In genomic region chr6:37103169-37104039, GRCh38 we compare ENCODE assay signal across 8 cellular contexts.
DNase-seq lines count a peak whose midpoint lies in the region; ATAC-seq and TF ChIP-seq lines count a peak whose summit lies in the region.

No MANE protein-coding gene starts in this region.

- no TSS peak for BruUV-seq in HCT116 (replicated peaks; lab: Mats Ljungman, UMichigan)

- no peak for TF ChIP-seq POLR2A in HCT116 (IDR thresholded peaks at IDR 0.05; ENCODE audit: borderline replicate concordance, extremely low read depth, insufficient read depth, insufficient read length)

- ATAC-seq in HCT116 = peak; percentile 21; the same call in 1 of the 2 replicates
- no peak for ATAC-seq in activated naive CD4-positive, alpha-beta T cell treated with anti-CD3 and anti-CD28 coated beads, Interleukin-2, amount 50 U/mL, for 72 hours
- ATAC-seq in Right ventricle myocardium superior (ENCODE audit: poor library complexity) = peak; percentile 68
- no peak for ATAC-seq in HG02884 (IDR thresholded peaks at IDR 0.05; ENCODE audit: unreplicated experiment)

- H3K27me3 ChIP-seq in AG04450 (ENCODE audit: control insufficient read depth, insufficient read depth, low read length) (no peaks in the 10 kb centered on the region), HCT116 (ENCODE audit: insufficient read depth, low read length) (no peaks in the 10 kb centered on the region)

- no peaks in the 10 kb centered on the region for H3K36me3 Mint-ChIP-seq in activated naive CD4-positive, alpha-beta T cell treated with anti-CD3 and anti-CD28 coated beads, Interleukin-2, amount 50 U/mL, for 72 hours
- H3K36me3 Mint-ChIP-seq in osteocyte (ENCODE audit: unreplicated experiment) = no peaks in the 10 kb centered on the region

- RAD21 ChIA-PET in HCT116 (lab: Charles Lee; ENCODE audit: low non-redundant PET in 1 of 2, low total read pairs in 2 of 2, uncharacterized antibody in 2 of 2, unreplicated experiment in 2 of 2) = no interaction called here

- no peaks in the 10 kb centered on the region for H3K9me3 Mint-ChIP-seq in activated naive CD4-positive, alpha-beta T cell treated with anti-CD3 and anti-CD28 coated beads, Interleukin-2, amount 50 U/mL, for 72 hours
- H3K9me3 Mint-ChIP-seq in osteocyte (ENCODE audit: unreplicated experiment) = no peaks in the 10 kb centered on the region

- TF ChIP-seq CTCF in AG04450 (IDR thresholded peaks at IDR 0.05; ENCODE audit: low read depth, low read length) (no peak), HCT116 (IDR thresholded peaks at IDR 0.05 in 2 of 3, conservative IDR thresholded peaks at IDR 0.05 in 1 of 3; ENCODE audit: borderline replicate concordance in 1 of 3, insufficient read depth in 1 of 3, low read depth in 2 of 3, low read length in 2 of 3) (no peak), osteocyte (IDR thresholded peaks at IDR 0.05) (no peak)

- no peaks in the 10 kb centered on the region for H3K27me3 Mint-ChIP-seq in osteocyte (ENCODE audit: unreplicated experiment)

- peak overlapping the region; percentile 61 for H3K9ac ChIP-seq in HCT116 (ENCODE audit: low read length)

- peak overlapping the region; percentile 58 for H3K4me3 Mint-ChIP-seq in osteocyte (ENCODE audit: unreplicated experiment)

- peaks cover 28% of the 10 kb centered on the region for H3K4me1 Mint-ChIP-seq in osteocyte (ENCODE audit: unreplicated experiment)

- intact Hi-C loops in HCT116 (cut with micrococcal nuclease) (no loop called here), Right ventricle myocardium superior (cut with DNase I) (loop anchor here (10.0 kb wide), 1 partner anchor 49 kb away; no protein-coding TSS in a partner anchor)

- DNase-seq in AG04450 (ENCODE audit: low read depth, low spot score) = no peak
- DNase-seq in HCT116 (ENCODE audit: low read depth, low spot score) = no peak
- DNase-seq in NCI-H510A treated with DMSO at 0.1 percent for 48 hours (lab: John Stamatoyannopoulos, UW) = peak; percentile 98
- DNase-seq in activated naive CD4-positive, alpha-beta T cell treated with anti-CD3 and anti-CD28 coated beads, Interleukin-2, amount 50 U/mL, for 72 hours (ENCODE audit: low spot score in 2 of 2) = no peak
- peak; percentile 76 for DNase-seq in Right ventricle myocardium superior
- DNase-seq in osteocyte (ENCODE audit: extremely low spot score, unreplicated experiment) = no peak
- no peak for DNase-seq in HCEC 1CT

- H4K20me1 ChIP-seq in HCT116 (ENCODE audit: insufficient read depth) = no peaks in the 10 kb centered on the region

- H3K79me2 ChIP-seq in HCT116 (ENCODE audit: insufficient read depth, low read length) = no peaks in the 10 kb centered on the region

- CTCF ChIA-PET in AG04450 (lab: Charles Lee) (interaction anchor here (1.2 kb wide), 1 partner anchor 45 kb away, joined by 3 read pairs; no protein-coding TSS in a partner anchor), HCT116 (lab: Charles Lee) (no interaction called here)

- H3K4me3 ChIP-seq in AG04450 (ENCODE audit: low read depth, low read length) = peak overlapping the region; percentile 53
- H3K4me3 ChIP-seq in HCT116 (replicated peaks in 1 of 2; ENCODE audit: low read depth in 1 of 2, low read length in 2 of 2) = peak overlapping the region; percentile 39 to 56

- no peaks in the 10 kb centered on the region for H3K36me3 ChIP-seq in HCT116 (ENCODE audit: control insufficient read depth in 1 of 2, insufficient read depth in 2 of 2, low read length in 2 of 2)

- peaks cover 29 to 34% of the 10 kb centered on the region in 2 experiments for H3K4me1 ChIP-seq in HCT116 (ENCODE audit: control insufficient read depth in 1 of 2, insufficient read depth in 2 of 2, low read length in 2 of 2)

- H3K4me2 ChIP-seq in HCT116 (ENCODE audit: low read length) = peak overlapping the region; percentile 83

- H3K9me2 ChIP-seq in HCT116 (ENCODE audit: insufficient read depth) = no peaks in the 10 kb centered on the region

- H3K9me3 ChIP-seq in AG04450 (ENCODE audit: control insufficient read depth, insufficient read depth, low read length) (no peaks in the 10 kb centered on the region), HCT116 (ENCODE audit: control insufficient read depth in 1 of 2, insufficient read depth in 1 of 2, low read depth in 1 of 2, low read length in 2 of 2) (no peaks in the 10 kb centered on the region)

- H3K27ac Mint-ChIP-seq in activated naive CD4-positive, alpha-beta T cell treated with anti-CD3 and anti-CD28 coated beads, Interleukin-2, amount 50 U/mL, for 72 hours = peak overlapping the region; percentile 89
- peak overlapping the region; percentile 96 for H3K27ac Mint-ChIP-seq in osteocyte (ENCODE audit: unreplicated experiment)

- no peak for TF ChIP-seq RAD21 in HCT116 (IDR thresholded peaks at IDR 0.05; ENCODE audit: low read depth)

- POLR2A ChIA-PET in AG04450 (lab: Yijun Ruan, JAX) = interaction anchor here (0.9 to 1.7 kb wide), 5 partner anchors 25 to 68 kb away, joined by 3 to 11 read pairs (median 6); no protein-coding TSS in a partner anchor
- POLR2A ChIA-PET in HCT116 (lab: Charles Lee) = no interaction called here

- H2AFZ ChIP-seq in HCT116 (ENCODE audit: low read depth, low read length, poor library complexity, severe bottlenecking) = peak overlapping the region; percentile 34

- H3K27ac ChIP-seq in AG04450 (ENCODE audit: low read depth, low read length) (peak overlapping the region; percentile 70), HCT116 (ENCODE audit: low read depth, low read length) (peak overlapping the region; percentile 43)

TF ChIP-seq in HCT116, 20 proteins besides CTCF, POLR2A, EP300 and RAD21:
- TF ChIP-seq POLR2AphosphoS5 (IDR thresholded peaks at IDR 0.05; ENCODE audit: low read depth, low read length) (0 out of 2 replicates have a peak, but pooled peaks have one; percentile 16), TCF7L2 (IDR thresholded peaks at IDR 0.05; ENCODE audit: borderline replicate concordance, extremely low read depth, insufficient read depth, insufficient read length) (no peak), FOSL1 (IDR thresholded peaks at IDR 0.05; ENCODE audit: low read depth) (no peak), EZH2 (IDR thresholded peaks at IDR 0.05) (no peak), SP1 (IDR thresholded peaks at IDR 0.05; ENCODE audit: low read depth) (0 out of 2 replicates have a peak, but pooled peaks have one; percentile 22), MAX (IDR thresholded peaks at IDR 0.05) (peak; percentile 43)

Comparison
In these comparisons a context has a peak if more than half of its experiments do, and no peak if none do; other contexts are left out.
1. DNase-seq: peak in NCI-H510A treated with DMSO at 0.1 percent for 48 hours (single experiment) and Right ventricle myocardium superior (single experiment); none in AG04450 (single experiment), HCT116 (single experiment), activated naive CD4-positive, alpha-beta T cell treated with anti-CD3 and anti-CD28 coated beads, Interleukin-2, amount 50 U/mL, for 72 hours (0 of 2), osteocyte (single experiment) and HCEC 1CT (single experiment).
2. ATAC-seq: peak in HCT116 (single experiment) and Right ventricle myocardium superior (single experiment); none in activated naive CD4-positive, alpha-beta T cell treated with anti-CD3 and anti-CD28 coated beads, Interleukin-2, amount 50 U/mL, for 72 hours (0 of 2) and HG02884 (single experiment).